In genomic region chr21:44442266-44443125, GRCh38 we compare ENCODE assay signal across 1 cellular context.
TF ChIP-seq lines count a peak whose summit lies in the region.

No MANE protein-coding gene starts in this region.

TF ChIP-seq in HepG2, 621 proteins besides CTCF, POLR2A, EP300 and RAD21 (continued from another document and continues in another):
- TF ChIP-seq, protein P1, sequence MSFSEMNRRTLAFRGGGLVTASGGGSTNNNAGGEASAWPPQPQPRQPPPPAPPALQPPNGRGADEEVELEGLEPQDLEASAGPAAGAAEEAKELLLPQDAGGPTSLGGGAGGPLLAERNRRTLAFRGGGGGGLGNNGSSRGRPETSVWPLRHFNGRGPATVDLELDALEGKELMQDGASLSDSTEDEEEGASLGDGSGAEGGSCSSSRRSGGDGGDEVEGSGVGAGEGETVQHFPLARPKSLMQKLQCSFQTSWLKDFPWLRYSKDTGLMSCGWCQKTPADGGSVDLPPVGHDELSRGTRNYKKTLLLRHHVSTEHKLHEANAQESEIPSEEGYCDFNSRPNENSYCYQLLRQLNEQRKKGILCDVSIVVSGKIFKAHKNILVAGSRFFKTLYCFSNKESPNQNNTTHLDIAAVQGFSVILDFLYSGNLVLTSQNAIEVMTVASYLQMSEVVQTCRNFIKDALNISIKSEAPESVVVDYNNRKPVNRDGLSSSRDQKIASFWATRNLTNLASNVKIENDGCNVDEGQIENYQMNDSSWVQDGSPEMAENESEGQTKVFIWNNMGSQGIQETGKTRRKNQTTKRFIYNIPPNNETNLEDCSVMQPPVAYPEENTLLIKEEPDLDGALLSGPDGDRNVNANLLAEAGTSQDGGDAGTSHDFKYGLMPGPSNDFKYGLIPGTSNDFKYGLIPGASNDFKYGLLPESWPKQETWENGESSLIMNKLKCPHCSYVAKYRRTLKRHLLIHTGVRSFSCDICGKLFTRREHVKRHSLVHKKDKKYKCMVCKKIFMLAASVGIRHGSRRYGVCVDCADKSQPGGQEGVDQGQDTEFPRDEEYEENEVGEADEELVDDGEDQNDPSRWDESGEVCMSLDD (CRISPR knock-in tag; IDR thresholded peaks at IDR 0.05; ENCODE audit: borderline replicate concordance): 0 out of 2 replicates have a peak, but pooled peaks have one; percentile 20
- TF ChIP-seq, protein P2, sequence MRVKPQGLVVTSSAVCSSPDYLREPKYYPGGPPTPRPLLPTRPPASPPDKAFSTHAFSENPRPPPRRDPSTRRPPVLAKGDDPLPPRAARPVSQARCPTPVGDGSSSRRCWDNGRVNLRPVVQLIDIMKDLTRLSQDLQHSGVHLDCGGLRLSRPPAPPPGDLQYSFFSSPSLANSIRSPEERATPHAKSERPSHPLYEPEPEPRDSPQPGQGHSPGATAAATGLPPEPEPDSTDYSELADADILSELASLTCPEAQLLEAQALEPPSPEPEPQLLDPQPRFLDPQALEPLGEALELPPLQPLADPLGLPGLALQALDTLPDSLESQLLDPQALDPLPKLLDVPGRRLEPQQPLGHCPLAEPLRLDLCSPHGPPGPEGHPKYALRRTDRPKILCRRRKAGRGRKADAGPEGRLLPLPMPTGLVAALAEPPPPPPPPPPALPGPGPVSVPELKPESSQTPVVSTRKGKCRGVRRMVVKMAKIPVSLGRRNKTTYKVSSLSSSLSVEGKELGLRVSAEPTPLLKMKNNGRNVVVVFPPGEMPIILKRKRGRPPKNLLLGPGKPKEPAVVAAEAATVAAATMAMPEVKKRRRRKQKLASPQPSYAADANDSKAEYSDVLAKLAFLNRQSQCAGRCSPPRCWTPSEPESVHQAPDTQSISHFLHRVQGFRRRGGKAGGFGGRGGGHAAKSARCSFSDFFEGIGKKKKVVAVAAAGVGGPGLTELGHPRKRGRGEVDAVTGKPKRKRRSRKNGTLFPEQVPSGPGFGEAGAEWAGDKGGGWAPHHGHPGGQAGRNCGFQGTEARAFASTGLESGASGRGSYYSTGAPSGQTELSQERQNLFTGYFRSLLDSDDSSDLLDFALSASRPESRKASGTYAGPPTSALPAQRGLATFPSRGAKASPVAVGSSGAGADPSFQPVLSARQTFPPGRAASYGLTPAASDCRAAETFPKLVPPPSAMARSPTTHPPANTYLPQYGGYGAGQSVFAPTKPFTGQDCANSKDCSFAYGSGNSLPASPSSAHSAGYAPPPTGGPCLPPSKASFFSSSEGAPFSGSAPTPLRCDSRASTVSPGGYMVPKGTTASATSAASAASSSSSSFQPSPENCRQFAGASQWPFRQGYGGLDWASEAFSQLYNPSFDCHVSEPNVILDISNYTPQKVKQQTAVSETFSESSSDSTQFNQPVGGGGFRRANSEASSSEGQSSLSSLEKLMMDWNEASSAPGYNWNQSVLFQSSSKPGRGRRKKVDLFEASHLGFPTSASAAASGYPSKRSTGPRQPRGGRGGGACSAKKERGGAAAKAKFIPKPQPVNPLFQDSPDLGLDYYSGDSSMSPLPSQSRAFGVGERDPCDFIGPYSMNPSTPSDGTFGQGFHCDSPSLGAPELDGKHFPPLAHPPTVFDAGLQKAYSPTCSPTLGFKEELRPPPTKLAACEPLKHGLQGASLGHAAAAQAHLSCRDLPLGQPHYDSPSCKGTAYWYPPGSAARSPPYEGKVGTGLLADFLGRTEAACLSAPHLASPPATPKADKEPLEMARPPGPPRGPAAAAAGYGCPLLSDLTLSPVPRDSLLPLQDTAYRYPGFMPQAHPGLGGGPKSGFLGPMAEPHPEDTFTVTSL (CRISPR knock-in tag; IDR thresholded peaks at IDR 0.05; ENCODE audit: borderline replicate concordance): no peak
- TF ChIP-seq RFX5 (IDR thresholded peaks at IDR 0.05; ENCODE audit: low read depth, low read length) (no peak), ZFP36L1 (CRISPR knock-in tag; IDR thresholded peaks at IDR 0.05) (peak; percentile 83; the same call in 1 of the 2 replicates), ZNF570 (CRISPR knock-in tag; IDR thresholded peaks at IDR 0.05; ENCODE audit: borderline replicate concordance) (no peak), ZNF232 (CRISPR knock-in tag; IDR thresholded peaks at IDR 0.05; ENCODE audit: borderline replicate concordance) (peak; percentile 85), GLI4 (CRISPR knock-in tag; IDR thresholded peaks at IDR 0.05; ENCODE audit: borderline replicate concordance) (0 out of 2 replicates have a peak, but pooled peaks have one; percentile 46), CCDC6 (CRISPR knock-in tag; IDR thresholded peaks at IDR 0.05) (0 out of 2 replicates have a peak, but pooled peaks have one; percentile 48), ZNF367 (CRISPR knock-in tag; IDR thresholded peaks at IDR 0.05; ENCODE audit: borderline replicate concordance) (peak; percentile 72; the same call in 1 of the 2 replicates), ZNF800 (CRISPR knock-in tag; IDR thresholded peaks at IDR 0.05) (no peak), GMEB2 (CRISPR knock-in tag; IDR thresholded peaks at IDR 0.05; ENCODE audit: low read depth) (no peak), KDM5B (CRISPR knock-in tag; IDR thresholded peaks at IDR 0.05; ENCODE audit: borderline replicate concordance) (peak; percentile 91; the same call in 1 of the 2 replicates), ZNF605 (CRISPR knock-in tag; IDR thresholded peaks at IDR 0.05) (peak; percentile 64), PBX3 (CRISPR knock-in tag; IDR thresholded peaks at IDR 0.05; ENCODE audit: borderline replicate concordance) (no peak), KLF16 (CRISPR knock-in tag; IDR thresholded peaks at IDR 0.05) (peak in 1 of 2 experiments; percentile 66; a peak in 1 of 4 replicates), TOPORS (CRISPR knock-in tag; IDR thresholded peaks at IDR 0.05) (no peak), ZNF781 (CRISPR knock-in tag; IDR thresholded peaks at IDR 0.05; ENCODE audit: borderline replicate concordance, not compliant biosample characterization) (peak; percentile 68), ZNF225 (CRISPR knock-in tag; IDR thresholded peaks at IDR 0.05) (peak; percentile 73), HOXA3 (CRISPR knock-in tag; IDR thresholded peaks at IDR 0.05) (0 out of 2 replicates have a peak, but pooled peaks have one; percentile 15), ZNF513 (CRISPR knock-in tag; conservative IDR thresholded peaks at IDR 0.05) (no peak), SIX4 (CRISPR knock-in tag; IDR thresholded peaks at IDR 0.05) (no peak), ZBTB7A (CRISPR knock-in tag; IDR thresholded peaks at IDR 0.05) (peak; percentile 61; the same call in 1 of the 2 replicates), ZBTB38 (CRISPR knock-in tag; IDR thresholded peaks at IDR 0.05) (peak; percentile 62; the same call in 1 of the 2 replicates), NR3C1 (CRISPR knock-in tag; IDR thresholded peaks at IDR 0.05) (no peak), HNF4A (CRISPR knock-in tag; IDR thresholded peaks at IDR 0.05) (0 out of 2 replicates have a peak, but pooled peaks have one; percentile 0), CCAR2 (optimal IDR thresholded peaks at IDR 0.05; ENCODE audit: low read depth, low read length) (no peak), DNMT3B (CRISPR knock-in tag; conservative IDR thresholded peaks at IDR 0.05) (no peak), ZFY (CRISPR knock-in tag; IDR thresholded peaks at IDR 0.05) (peak; percentile 62; the same call in 1 of the 2 replicates), ZFP91 (CRISPR knock-in tag; IDR thresholded peaks at IDR 0.05; ENCODE audit: borderline replicate concordance) (no peak; the same call in 1 of the 2 replicates), JDP2 (CRISPR knock-in tag; IDR thresholded peaks at IDR 0.05; ENCODE audit: borderline replicate concordance) (no peak), ZNF335 (CRISPR knock-in tag; IDR thresholded peaks at IDR 0.05) (0 out of 2 replicates have a peak, but pooled peaks have one; percentile 33), ZNF550 (CRISPR knock-in tag; IDR thresholded peaks at IDR 0.05; ENCODE audit: borderline replicate concordance) (no peak), ZNF33B (CRISPR knock-in tag; IDR thresholded peaks at IDR 0.05) (peak; percentile 94; the same call in 1 of the 2 replicates), KLF13 (CRISPR knock-in tag; IDR thresholded peaks at IDR 0.05) (no peak), KLF6 (CRISPR knock-in tag; IDR thresholded peaks at IDR 0.05) (0 out of 2 replicates have a peak, but pooled peaks have one; percentile 39), TCF7 (IDR thresholded peaks at IDR 0.05; ENCODE audit: low read depth) (no peak), FOXK1 (CRISPR knock-in tag; IDR thresholded peaks at IDR 0.05; ENCODE audit: borderline replicate concordance, low read depth) (no peak), KAT7 (CRISPR knock-in tag; IDR thresholded peaks at IDR 0.05; ENCODE audit: borderline replicate concordance) (no peak), ELF3 (CRISPR knock-in tag; IDR thresholded peaks at IDR 0.05) (0 out of 2 replicates have a peak, but pooled peaks have one; percentile 45), ZNF644 (CRISPR knock-in tag; IDR thresholded peaks at IDR 0.05; ENCODE audit: low read depth) (no peak)
- TF ChIP-seq, protein P3, sequence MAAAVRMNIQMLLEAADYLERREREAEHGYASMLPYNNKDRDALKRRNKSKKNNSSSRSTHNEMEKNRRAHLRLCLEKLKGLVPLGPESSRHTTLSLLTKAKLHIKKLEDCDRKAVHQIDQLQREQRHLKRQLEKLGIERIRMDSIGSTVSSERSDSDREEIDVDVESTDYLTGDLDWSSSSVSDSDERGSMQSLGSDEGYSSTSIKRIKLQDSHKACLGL (CRISPR knock-in tag; IDR thresholded peaks at IDR 0.05): peak; percentile 84
- TF ChIP-seq, protein P4, sequence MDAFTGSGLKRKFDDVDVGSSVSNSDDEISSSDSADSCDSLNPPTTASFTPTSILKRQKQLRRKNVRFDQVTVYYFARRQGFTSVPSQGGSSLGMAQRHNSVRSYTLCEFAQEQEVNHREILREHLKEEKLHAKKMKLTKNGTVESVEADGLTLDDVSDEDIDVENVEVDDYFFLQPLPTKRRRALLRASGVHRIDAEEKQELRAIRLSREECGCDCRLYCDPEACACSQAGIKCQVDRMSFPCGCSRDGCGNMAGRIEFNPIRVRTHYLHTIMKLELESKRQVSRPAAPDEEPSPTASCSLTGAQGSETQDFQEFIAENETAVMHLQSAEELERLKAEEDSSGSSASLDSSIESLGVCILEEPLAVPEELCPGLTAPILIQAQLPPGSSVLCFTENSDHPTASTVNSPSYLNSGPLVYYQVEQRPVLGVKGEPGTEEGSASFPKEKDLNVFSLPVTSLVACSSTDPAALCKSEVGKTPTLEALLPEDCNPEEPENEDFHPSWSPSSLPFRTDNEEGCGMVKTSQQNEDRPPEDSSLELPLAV (CRISPR knock-in tag; conservative IDR thresholded peaks at IDR 0.05; ENCODE audit: low read depth): no peak
- TF ChIP-seq, protein P5, sequence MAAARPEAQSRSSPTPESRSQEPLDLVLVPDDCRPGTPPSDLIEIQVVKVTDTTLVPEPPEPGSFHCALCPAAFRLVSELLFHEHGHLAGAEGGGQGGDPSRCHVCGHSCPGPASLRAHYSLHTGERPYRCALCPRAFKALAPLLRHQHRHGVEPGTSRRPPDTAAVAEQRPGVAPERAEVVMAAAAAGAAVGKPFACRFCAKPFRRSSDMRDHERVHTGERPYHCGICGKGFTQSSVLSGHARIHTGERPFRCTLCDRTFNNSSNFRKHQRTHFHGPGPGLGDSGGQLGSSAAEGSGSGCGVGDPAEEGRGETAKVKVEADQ (CRISPR knock-in tag; IDR thresholded peaks at IDR 0.05; ENCODE audit: borderline replicate concordance): no peak
